ENCODE assay signal across 8 cellular contexts in the genomic region with DNA sequence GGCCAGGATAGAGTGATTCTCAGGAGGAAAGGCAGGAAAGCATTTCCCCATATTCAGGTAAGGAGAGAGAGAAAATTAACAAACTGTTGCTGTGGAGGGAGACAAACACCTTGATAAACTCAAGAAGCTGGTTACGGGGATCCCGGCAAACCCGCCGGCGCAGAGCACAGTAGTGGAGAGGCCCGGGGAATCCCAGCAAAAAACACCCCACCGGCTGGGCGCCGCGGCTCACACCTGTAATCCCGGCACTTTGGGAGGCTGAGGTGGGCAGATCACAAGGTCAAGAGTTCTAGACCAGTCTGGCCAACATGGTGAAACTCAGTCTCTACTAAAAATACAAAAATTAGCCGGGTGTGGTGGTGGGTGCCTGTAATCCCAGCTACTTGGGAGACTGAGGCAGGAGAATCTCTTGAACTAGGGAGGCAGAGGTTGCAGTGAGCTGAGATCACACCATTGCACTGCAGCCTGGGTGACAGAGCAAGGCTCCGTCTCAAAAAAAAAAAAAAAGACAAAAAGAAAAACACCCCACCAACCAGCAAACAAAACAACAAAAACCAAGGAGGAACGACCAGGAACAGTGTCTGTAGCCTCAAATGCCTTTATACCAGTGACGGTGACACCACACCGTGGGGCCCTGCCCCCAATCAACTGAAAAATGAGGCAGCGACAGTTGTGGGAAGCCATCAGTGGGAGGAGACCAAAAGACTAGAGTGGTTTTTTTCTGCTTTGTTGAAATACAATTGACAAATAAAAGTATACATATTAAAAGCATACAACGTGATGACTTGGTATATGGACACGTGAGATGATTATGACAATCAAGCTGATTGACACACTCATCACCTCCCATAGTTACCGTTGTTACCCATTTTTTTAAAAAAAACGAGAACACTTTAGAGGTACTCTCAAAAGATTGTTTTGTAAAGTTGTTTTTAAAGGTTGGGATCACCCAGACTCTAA. TPM values are rescaled to one million over a fixed set of nuclear protein-coding genes. Genes with fewer than 3 reads are reported as not detected.
DNase-seq lines count a peak whose midpoint lies in the region; ATAC-seq and TF ChIP-seq lines count a peak whose summit lies in the region.

No MANE protein-coding gene starts in this region.

- H2AFZ ChIP-seq in hepatocyte = no peak overlapping the region

- H4K20me1 ChIP-seq in hepatocyte (ENCODE audit: insufficient read depth, poor library complexity, severe bottlenecking) = no peaks in the 10 kb centered on the region

- no peak overlapping the region for H3K4me2 ChIP-seq in hepatocyte

- WGBS in heart right ventricle, 2 donors = 82 to 88% methylated on average over 21 of the region's 21 CpGs
- WGBS in thyroid gland, 2 donors = 71 to 82% methylated on average over 16 to 21 of the region's 21 CpGs
- 88% methylated on average over 21 of the region's 21 CpGs for WGBS in hepatocyte (ENCODE audit: low lambda C conversion rate, missing lambda C conversion rate)

- H3K27me3 ChIP-seq in left ventricle myocardium inferior (ENCODE audit: low read depth) (no peaks in the 10 kb centered on the region), heart right ventricle (no peaks in the 10 kb centered on the region), lower lobe of right lung (ENCODE audit: low read depth) (no peaks in the 10 kb centered on the region), thyroid gland (no peaks in the 10 kb centered on the region), hepatocyte (no peaks in the 10 kb centered on the region)

- TF ChIP-seq CTCF in left ventricle myocardium inferior (IDR thresholded peaks at IDR 0.05; ENCODE audit: borderline replicate concordance) (no peak), heart right ventricle (IDR thresholded peaks at IDR 0.05) (no peak), lower lobe of right lung (IDR thresholded peaks at IDR 0.05) (no peak), thyroid gland (IDR thresholded peaks at IDR 0.05) (no peak), hepatocyte (IDR thresholded peaks at IDR 0.05; ENCODE audit: poor library complexity) (no peak)

- no peaks in the 10 kb centered on the region for H3K79me2 ChIP-seq in hepatocyte

- no peaks in the 10 kb centered on the region for H3K9me2 ChIP-seq in hepatocyte (replicated peaks; ENCODE audit: insufficient read depth)

- H3K4me1 ChIP-seq in left ventricle myocardium inferior (peaks cover 15% of the 10 kb centered on the region), heart right ventricle (peaks cover 0 to 16% (median 6%) of the 10 kb centered on the region in 9 donors), lower lobe of right lung (no peaks in the 10 kb centered on the region), thyroid gland (peaks cover 13 to 29% of the 10 kb centered on the region in 2 donors), hepatocyte (ENCODE audit: insufficient read depth) (peaks cover 7% of the 10 kb centered on the region)

- no peak for TF ChIP-seq POLR2A in thyroid gland (IDR thresholded peaks at IDR 0.05)

- intact Hi-C loops in left ventricle myocardium inferior (cut with micrococcal nuclease) (no loop called here), heart right ventricle (cut with DNase I) (no loop called here), lower lobe of right lung (cut with DNase I) (no loop called here), thyroid gland (cut with DNase I) (no loop called here)

- no peaks in the 10 kb centered on the region for H3K36me3 ChIP-seq in left ventricle myocardium inferior
- H3K36me3 ChIP-seq in heart right ventricle = no peaks in the 10 kb centered on the region
- no peaks in the 10 kb centered on the region for H3K36me3 ChIP-seq in lower lobe of right lung
- no peaks in the 10 kb centered on the region for H3K36me3 ChIP-seq in thyroid gland
- H3K36me3 ChIP-seq in hepatocyte (replicated peaks; ENCODE audit: insufficient read depth, low read depth) = no peaks in the 10 kb centered on the region

- H3K27ac ChIP-seq in left ventricle myocardium inferior (replicated peaks) (peak overlapping the region; percentile 76), heart right ventricle (peak overlapping the region in 2 of 10 donors; percentile 36 to 49), lower lobe of right lung (no peak overlapping the region), thyroid gland (peak overlapping the region; percentile 31 to 77 (median 61)), hepatocyte (no peak overlapping the region)

- no peak overlapping the region for H3K4me3 ChIP-seq in left ventricle myocardium inferior
- no peak overlapping the region for H3K4me3 ChIP-seq in heart right ventricle
- no peak overlapping the region for H3K4me3 ChIP-seq in lower lobe of right lung
- no peak overlapping the region for H3K4me3 ChIP-seq in thyroid gland (replicated peaks in 1 of 3)
- no peak overlapping the region for H3K4me3 ChIP-seq in hepatocyte

- ATAC-seq in heart right ventricle (no peak), lower lobe of right lung (no peak), GM21381 (IDR thresholded peaks at IDR 0.05; ENCODE audit: unreplicated experiment) (no peak), GM18909 (IDR thresholded peaks at IDR 0.05; ENCODE audit: poor library complexity, unreplicated experiment) (no peak)

- DNase-seq in left ventricle myocardium inferior (no peak), heart right ventricle (no peak), lower lobe of right lung (peak; percentile 24), thyroid gland (no peak), hepatocyte (ENCODE audit: low spot score) (no peak)
- DNase-seq in activated CD8-positive, alpha-beta memory T cell treated with anti-CD3 and anti-CD28 coated beads, Interleukin-2, amount 50 U/mL, for 1 hour (ENCODE audit: extremely low read depth) = peak; percentile 17

- no peaks in the 10 kb centered on the region for H3K9me3 ChIP-seq in left ventricle myocardium inferior (replicated peaks)
- H3K9me3 ChIP-seq in heart right ventricle = no peaks in the 10 kb centered on the region
- no peaks in the 10 kb centered on the region for H3K9me3 ChIP-seq in lower lobe of right lung
- H3K9me3 ChIP-seq in thyroid gland = no peaks in the 10 kb centered on the region
- H3K9me3 ChIP-seq in hepatocyte (ENCODE audit: low read depth) = no peaks in the 10 kb centered on the region

RNA-seq across cellular contexts. Expression of a gene that starts 40.2 kb away (rescaled TPM):
- total RNA-seq in left ventricle myocardium inferior = 933 TPM
- 1,000 to 10,000 TPM in 4 of 10 donors, 100 to 1,000 TPM in 6; 731 to 1,135 (median 971) TPM for total RNA-seq in heart right ventricle
- 100 to 1,000 TPM; 279 to 401 TPM for polyA plus RNA-seq in heart right ventricle
- 46.7 TPM for total RNA-seq in lower lobe of right lung
- total RNA-seq in thyroid gland = 10 to 100 TPM; 29.4 to 49.6 (median 33.5) TPM
- 157 and 163 TPM in 2 replicates for total RNA-seq in hepatocyte
- 310 and 327 TPM in 2 replicates for polyA plus RNA-seq in hepatocyte

RNA-seq across cellular contexts. Expression of a gene that starts 58.6 kb away (rescaled TPM):
- 22.7 TPM for total RNA-seq in left ventricle myocardium inferior
- 10 to 100 TPM in 9 of 10 donors, 1 to 10 TPM in 1; 9.9 to 76.7 (median 15.1) TPM for total RNA-seq in heart right ventricle
- 10 to 100 TPM; 24.7 to 27.0 TPM for polyA plus RNA-seq in heart right ventricle
- 48.1 TPM for total RNA-seq in lower lobe of right lung
- total RNA-seq in thyroid gland = 100 to 1,000 TPM in 1 of 4 donors, 10 to 100 TPM in 3; 49.5 to 163 (median 69.9) TPM
- total RNA-seq in hepatocyte = 19.2 and 27.8 TPM in 2 replicates
- polyA plus RNA-seq in hepatocyte = 43.5 and 47.9 TPM in 2 replicates

Comparison
In these comparisons a context has a peak if more than half of its experiments do, and no peak if none do; other contexts are left out.
1. DNase-seq: peak in activated CD8-positive, alpha-beta memory T cell treated with anti-CD3 and anti-CD28 coated beads, Interleukin-2, amount 50 U/mL, for 1 hour (single experiment) and lower lobe of right lung (single experiment); none in left ventricle myocardium inferior (single experiment), heart right ventricle (0 of 2), thyroid gland (0 of 2) and hepatocyte (single experiment).
2. H3K27ac ChIP-seq: peak in left ventricle myocardium inferior (single experiment) and thyroid gland (3 of 3); none in lower lobe of right lung (single experiment) and hepatocyte (single experiment).